In genomic region chr1:16257968-16258367, GRCh38 we compare ENCODE assay signal across 17 cellular contexts. TPM values are rescaled to one million over a fixed set of nuclear protein-coding genes. Genes with fewer than 3 reads are reported as not detected.
DNase-seq lines count a peak whose midpoint lies in the region; ATAC-seq and TF ChIP-seq lines count a peak whose summit lies in the region.
"Had no signal": no experiment of that assay in that cellular context is flagged by ENCODE, and none has a peak within 500 bp of the region (broad histone marks: within the 10 kb centered on the region; RNA-seq: fewer than 3 reads in every experiment).

No MANE protein-coding gene starts in this region.

- H4K20me1 ChIP-seq in IMR-90 (ENCODE audit: insufficient read depth, low read length): peaks cover 3% of the 10 kb centered on the region; the same call in 1 of the 2 replicates

- dilution Hi-C loops in IMR-90 (cut with HindIII; ENCODE audit: low sequenced_read_pairs, unreplicated experiment): no loop called here

- no peaks in the 10 kb centered on the region for H3K27me3 Mint-ChIP-seq in activated T-cell treated with anti-CD3 and anti-CD28 coated beads, Interleukin-2, amount 50 U/mL, for 24 hours
- H3K27me3 Mint-ChIP-seq in WTC11 (ENCODE audit: low read depth): no peaks in the 10 kb centered on the region
- no peaks in the 10 kb centered on the region for H3K27me3 Mint-ChIP-seq in mesothelial cell of epicardium (ENCODE audit: low read depth)
- H3K27me3 Mint-ChIP-seq: CD4-positive, CD25-positive, alpha-beta regulatory T cell had no signal

- no peak overlapping the region for H2AFZ ChIP-seq in IMR-90 (replicated peaks; ENCODE audit: low read length, poor library complexity)

- POLR2A ChIA-PET in IMR-90 (lab: Charles Lee; ENCODE audit: unreplicated experiment): no interaction called here
- POLR2A ChIA-PET in WTC11 (lab: Charles Lee): no interaction called here

- CTCF ChIA-PET in IMR-90 (lab: Yijun Ruan, JAX): interaction anchor here (0.5 kb wide), 1 partner anchor 98 kb away, joined by 3 read pairs; no protein-coding TSS in a partner anchor
- CTCF ChIA-PET in WTC11 (lab: Charles Lee): interaction anchor here (1.9 kb wide), 1 partner anchor 105 kb away, joined by 5 read pairs; no protein-coding TSS in a partner anchor

- H3K9me3 Mint-ChIP-seq in activated T-cell treated with anti-CD3 and anti-CD28 coated beads, Interleukin-2, amount 50 U/mL, for 24 hours: no peaks in the 10 kb centered on the region
- no peaks in the 10 kb centered on the region for H3K9me3 Mint-ChIP-seq in WTC11
- H3K9me3 Mint-ChIP-seq in mesothelial cell of epicardium: no peaks in the 10 kb centered on the region

- H2BK120ac ChIP-seq in IMR-90 (ENCODE audit: low read depth, low read length): peak overlapping the region; percentile 54

- intact Hi-C loops in IMR-90 (cut with micrococcal nuclease): no loop called here

- in situ Hi-C loops in IMR-90 (cut with MboI; ENCODE audit: low sequenced_read_pairs): no loop called here

- H3K4ac ChIP-seq in IMR-90 (ENCODE audit: low read depth, low read length): peak overlapping the region; percentile 58; the same call in 1 of the 2 replicates

- peak overlapping the region in 1 of 2 experiments; percentile 41; a peak in 1 of 4 replicates for H4K8ac ChIP-seq in IMR-90 (ENCODE audit: low read depth in 2 of 2, low read length in 2 of 2)

- no peak overlapping the region for H2BK20ac ChIP-seq in IMR-90 (ENCODE audit: low read depth, low read length)

- DNase-seq in activated T-cell treated with anti-CD3 and anti-CD28 coated beads, Interleukin-2, amount 50 U/mL, for 24 hours: no peak
- DNase-seq in activated T-cell treated with anti-CD3 and anti-CD28 coated beads, Interleukin-2, amount 50 U/mL, for 1 hour: no peak
- no peak for DNase-seq in IMR-90
- no peak for DNase-seq in WTC11 (ENCODE audit: low spot score)
- no peak for DNase-seq in epithelial cell of prostate (ENCODE audit: low read depth, low spot score)
- no peak for DNase-seq in mesothelial cell of epicardium (ENCODE audit: low spot score in 2 of 2, unreplicated experiment in 2 of 2)
- no peak for DNase-seq in stimulated activated CD4-positive, alpha-beta T cell treated with anti-CD3 and anti-CD28 coated beads, Interleukin-4, amount 100 ng/mL, for 1 hour
- no peak for DNase-seq in superior temporal gyrus (ENCODE audit: extremely low spot score)
- DNase-seq: 8988T; AML-193; Calu3; CD4-positive, CD25-positive, alpha-beta regulatory T cell; DMS79 had no signal

- WGBS in IMR-90 (ENCODE audit: extremely low coverage in 2 of 2, insufficient read length in 1 of 2), 2 experiments: no CpG with 5 or more reads among the region's 3 CpGs

- no peak for TF ChIP-seq RAD21 in IMR-90 (IDR thresholded peaks at IDR 0.05; ENCODE audit: low read length)

- no peak overlapping the region for H3K9ac ChIP-seq in IMR-90 (ENCODE audit: low read depth, low read length)
- H3K9ac ChIP-seq: BLaER1 treated with 17β-estradiol and CSF1 and Interleukin-3, amounts not matched to agents 10 nM and 100 nM had no signal

- H3K18ac ChIP-seq in IMR-90 (ENCODE audit: low read depth, low read length): peak overlapping the region; percentile 67; the same call in 1 of the 2 replicates

- TF ChIP-seq CTCF in IMR-90 (conservative IDR thresholded peaks at IDR 0.05; ENCODE audit: low read depth, low read length) (no peak), WTC11 (IDR thresholded peaks at IDR 0.05) (no peak), mesothelial cell of epicardium (IDR thresholded peaks at IDR 0.05; ENCODE audit: unreplicated experiment) (no peak)

- H3K4me1 Mint-ChIP-seq in activated T-cell treated with anti-CD3 and anti-CD28 coated beads, Interleukin-2, amount 50 U/mL, for 24 hours (ENCODE audit: low read depth): peaks cover 2% of the 10 kb centered on the region
- H3K4me1 Mint-ChIP-seq in WTC11 (peaks cover 4% of the 10 kb centered on the region), mesothelial cell of epicardium (peaks cover 2% of the 10 kb centered on the region)

- peaks cover 15% of the 10 kb centered on the region for H3K4me1 ChIP-seq in IMR-90 (ENCODE audit: control insufficient read depth, insufficient read depth, low read length)
- H3K4me1 ChIP-seq: HAP-1 had no signal

- no peaks in the 10 kb centered on the region for H3K9me3 ChIP-seq in IMR-90 (ENCODE audit: control insufficient read depth, insufficient read depth, low read length)
- H3K9me3 ChIP-seq: BLaER1 treated with 17β-estradiol and CSF1 and Interleukin-3, amounts not matched to agents 10 nM and 100 nM; HAP-1 had no signal

- peaks cover 40 to 65% of the 10 kb centered on the region in 2 experiments for H3K79me1 ChIP-seq in IMR-90 (ENCODE audit: low read depth in 1 of 2, low read length in 2 of 2)

- TF ChIP-seq POLR2A in IMR-90 (IDR thresholded peaks at IDR 0.05; ENCODE audit: low read depth, low read length): no peak

- peak overlapping the region; percentile 76 for H2AK5ac ChIP-seq in IMR-90 (ENCODE audit: low read depth, low read length)

- 0 out of 2 replicates have a peak overlapping the region, but pooled peaks have one; percentile 26 for H3K56ac ChIP-seq in IMR-90 (ENCODE audit: extremely low read depth, insufficient read depth, low read length)

- BruUV-seq in IMR-90 (replicated peaks; lab: Mats Ljungman, UMichigan): no TSS peak

- H3K27ac ChIP-seq in IMR-90 (ENCODE audit: insufficient read depth, low read length): no peak overlapping the region
- H3K27ac ChIP-seq in epithelial cell of prostate: peak overlapping the region; percentile 45
- H3K27ac ChIP-seq: BLaER1 treated with 17β-estradiol and CSF1 and Interleukin-3, amounts not matched to agents 10 nM and 100 nM had no signal

- peak overlapping the region; percentile 53; the same call in 1 of the 2 replicates for H4K5ac ChIP-seq in IMR-90 (ENCODE audit: low read depth, low read length)

- ATAC-seq in IMR-90 (ENCODE audit: low read depth) (no peak), WTC11 (no peak)
- ATAC-seq: GM12878 had no signal

- peak overlapping the region; percentile 38 for H4K91ac ChIP-seq in IMR-90 (ENCODE audit: insufficient read depth, low read depth, low read length)

- H3K4me3 ChIP-seq in IMR-90 (ENCODE audit: insufficient read depth, low read depth, low read length): no peak overlapping the region
- H3K4me3 ChIP-seq: BLaER1 treated with 17β-estradiol and CSF1 and Interleukin-3, amounts not matched to agents 10 nM and 100 nM; GM12878; HAP-1 had no signal

- peaks cover 34% of the 10 kb centered on the region for H3K36me3 Mint-ChIP-seq in activated T-cell treated with anti-CD3 and anti-CD28 coated beads, Interleukin-2, amount 50 U/mL, for 24 hours (ENCODE audit: low read depth)
- H3K36me3 Mint-ChIP-seq in WTC11: peaks cover 9% of the 10 kb centered on the region; the same call in 1 of the 2 replicates
- H3K36me3 Mint-ChIP-seq in mesothelial cell of epicardium: peaks cover 9% of the 10 kb centered on the region

- H3K4me3 Mint-ChIP-seq in activated T-cell treated with anti-CD3 and anti-CD28 coated beads, Interleukin-2, amount 50 U/mL, for 24 hours: no peak overlapping the region
- H3K4me3 Mint-ChIP-seq in WTC11 (no peak overlapping the region), mesothelial cell of epicardium (no peak overlapping the region)
- H3K4me3 Mint-ChIP-seq: CD4-positive, CD25-positive, alpha-beta regulatory T cell had no signal

- H2BK15ac ChIP-seq in IMR-90 (ENCODE audit: low read depth, low read length): peak overlapping the region; percentile 88; the same call in 2 of the 3 replicates

- no peaks in the 10 kb centered on the region for H3K27me3 ChIP-seq in IMR-90 (ENCODE audit: control insufficient read depth, insufficient read depth, low read length)
- H3K27me3 ChIP-seq: BLaER1 treated with 17β-estradiol and CSF1 and Interleukin-3, amounts not matched to agents 10 nM and 100 nM had no signal

- H2BK5ac ChIP-seq in IMR-90 (ENCODE audit: low read depth, low read length, poor library complexity, severe bottlenecking): peak overlapping the region; percentile 41

- peaks cover 14% of the 10 kb centered on the region for H3K36me3 ChIP-seq in IMR-90 (ENCODE audit: control insufficient read depth, insufficient read depth, low read length)
- H3K36me3 ChIP-seq: HAP-1 had no signal

- H2AK9ac ChIP-seq in IMR-90 (replicated peaks; ENCODE audit: low read depth, low read length, poor library complexity): no peak overlapping the region

- no peak overlapping the region for H3K4me2 ChIP-seq in IMR-90 (ENCODE audit: low read depth, low read length)

- H3K27ac Mint-ChIP-seq in activated T-cell treated with anti-CD3 and anti-CD28 coated beads, Interleukin-2, amount 50 U/mL, for 24 hours: peak overlapping the region; percentile 20
- H3K27ac Mint-ChIP-seq in WTC11: peak overlapping the region; percentile 15; the same call in 1 of the 2 replicates
- no peak overlapping the region for H3K27ac Mint-ChIP-seq in mesothelial cell of epicardium

- peak overlapping the region; percentile 79; the same call in 1 of the 2 replicates for H3K23ac ChIP-seq in IMR-90 (ENCODE audit: low read depth, low read length)

- H3K14ac ChIP-seq in IMR-90 (replicated peaks; ENCODE audit: low read depth, low read length): peak overlapping the region; percentile 84

- peaks cover 13% of the 10 kb centered on the region; the same call in 1 of the 2 replicates for H3K9me1 ChIP-seq in IMR-90 (ENCODE audit: insufficient read depth, low read length)

TF ChIP-seq in WTC11, 78 proteins besides CTCF, POLR2A, EP300 and RAD21 (continues in another document):
- TF ChIP-seq GTF2I (CRISPR knock-in tag; conservative IDR thresholded peaks at IDR 0.05) (no peak), ATF2 (CRISPR knock-in tag; IDR thresholded peaks at IDR 0.05; ENCODE audit: borderline replicate concordance, low read depth) (no peak)

RNA-seq across cellular contexts. Expression of gene CPLANE2, which starts 21.0 kb away (rescaled TPM):
- total RNA-seq in IMR-90 (2012; rRNA removed) (3.2 and 3.3 TPM in 2 replicates), WTC11 (2021) (3.9 to 5.0 TPM (median 4.9 TPM) in 3 replicates), mesothelial cell of epicardium (7.7 to 10.7 TPM (median 9.1 TPM) in 3 replicates)
- 5.8 and 7.5 TPM in 2 replicates for polyA plus RNA-seq in IMR-90 (2012; rRNA removed)
- 3.2 and 10.3 TPM in 2 replicates for polyA plus RNA-seq in IMR-90 (2012; cell fraction: cytosol; rRNA removed)
- 3.8 and 21.9 TPM in 2 replicates for polyA plus RNA-seq in IMR-90 (2012; cell fraction: nucleus; rRNA removed; ENCODE audit: low replicate concordance)

RNA-seq across cellular contexts. Expression of gene ARHGEF19, which starts 45.5 kb away (rescaled TPM):
- 3.3 and 4.5 TPM in 2 replicates for total RNA-seq in IMR-90 (2012; rRNA removed)
- polyA plus RNA-seq in IMR-90 (2012; rRNA removed): 16.8 and 17.2 TPM in 2 replicates
- 13.6 and 18.3 TPM in 2 replicates for polyA plus RNA-seq in IMR-90 (2012; cell fraction: cytosol; rRNA removed)
- 34.8 and 65.2 TPM in 2 replicates for polyA plus RNA-seq in IMR-90 (2012; cell fraction: nucleus; rRNA removed; ENCODE audit: low replicate concordance)
- total RNA-seq in WTC11 (2021): 51.1 to 53.1 TPM (median 52.9 TPM) in 3 replicates
- 85.3 to 88.3 TPM (median 86.6 TPM) in 3 replicates for total RNA-seq in mesothelial cell of epicardium
- total RNA-seq: HT1080 had no signal
